In the genomic region with DNA sequence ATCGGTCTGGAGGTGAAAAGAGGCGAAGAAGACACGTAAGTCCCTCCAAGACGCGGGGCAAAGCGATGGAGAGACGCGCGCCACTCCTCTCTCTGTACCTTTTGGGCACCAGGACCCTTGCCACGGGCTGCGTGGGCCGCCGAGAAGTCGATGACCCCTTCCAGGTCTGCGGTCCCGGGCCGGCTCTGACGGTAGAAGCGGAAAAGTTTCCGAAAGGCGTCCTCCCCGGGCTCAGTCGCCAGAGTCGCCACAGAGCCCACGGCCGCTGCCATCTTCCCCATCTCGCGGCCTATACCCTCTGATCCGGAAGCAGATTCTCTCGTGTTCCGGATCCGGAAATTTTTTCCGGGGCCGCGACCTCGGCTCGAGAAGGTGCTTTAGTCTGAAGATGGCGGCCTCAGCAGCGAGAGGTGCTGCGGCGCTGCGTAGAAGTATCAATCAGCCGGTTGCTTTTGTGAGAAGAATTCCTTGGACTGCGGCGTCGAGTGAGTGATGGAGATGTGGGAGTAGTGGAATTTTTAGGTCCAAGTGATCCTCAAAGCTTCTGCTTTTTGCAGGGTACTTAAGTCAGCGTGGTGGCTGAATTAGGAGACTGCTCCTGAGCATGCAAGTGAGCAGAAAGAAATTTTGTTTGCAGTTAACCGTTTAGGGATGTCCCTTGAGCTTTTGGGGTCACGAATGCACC, we compare ENCODE assay signal across 1 cellular context.
TF ChIP-seq lines count a peak whose summit lies in the region.

A gene with protein sequence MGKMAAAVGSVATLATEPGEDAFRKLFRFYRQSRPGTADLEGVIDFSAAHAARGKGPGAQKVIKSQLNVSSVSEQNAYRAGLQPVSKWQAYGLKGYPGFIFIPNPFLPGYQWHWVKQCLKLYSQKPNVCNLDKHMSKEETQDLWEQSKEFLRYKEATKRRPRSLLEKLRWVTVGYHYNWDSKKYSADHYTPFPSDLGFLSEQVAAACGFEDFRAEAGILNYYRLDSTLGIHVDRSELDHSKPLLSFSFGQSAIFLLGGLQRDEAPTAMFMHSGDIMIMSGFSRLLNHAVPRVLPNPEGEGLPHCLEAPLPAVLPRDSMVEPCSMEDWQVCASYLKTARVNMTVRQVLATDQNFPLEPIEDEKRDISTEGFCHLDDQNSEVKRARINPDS (minus strand): TSS at position 300 of the 685 bp plus-strand sequence. CDS start 19 bp downstream, at position 281.
Gene SLIRP (plus strand): TSS at position 380 of the 685 bp plus-strand sequence. CDS start 9 bp downstream, at position 389.

TF ChIP-seq in HepG2, 621 proteins besides CTCF, POLR2A, EP300 and RAD21 (continued from another document and continues in another):
- peak; percentile 85 for TF ChIP-seq HBP1 (CRISPR knock-in tag; IDR thresholded peaks at IDR 0.05; ENCODE audit: low read depth)
- TF ChIP-seq KLF12 (CRISPR knock-in tag; IDR thresholded peaks at IDR 0.05; ENCODE audit: borderline replicate concordance): 0 out of 2 replicates have a peak, but pooled peaks have one; percentile 60
- peak; percentile 63; the same call in 1 of the 2 replicates for TF ChIP-seq HDAC2 (CRISPR knock-in tag; IDR thresholded peaks at IDR 0.05)
- TF ChIP-seq KDM3A (CRISPR knock-in tag; IDR thresholded peaks at IDR 0.05; ENCODE audit: low read depth): no peak
- peak; percentile 35; the same call in 1 of the 2 replicates for TF ChIP-seq ZNF331 (CRISPR knock-in tag; IDR thresholded peaks at IDR 0.05)
- TF ChIP-seq SYNCRIP (IDR thresholded peaks at IDR 0.05; ENCODE audit: insufficient read depth, low read depth, low read length): no peak
- TF ChIP-seq ZBTB25 (CRISPR knock-in tag; IDR thresholded peaks at IDR 0.05): peak; percentile 26; the same call in 1 of the 2 replicates
- peak; percentile 82; the same call in 1 of the 2 replicates for TF ChIP-seq ZNF232 (CRISPR knock-in tag; IDR thresholded peaks at IDR 0.05; ENCODE audit: borderline replicate concordance)
- no peak for TF ChIP-seq ZNF138 (CRISPR knock-in tag; IDR thresholded peaks at IDR 0.05; ENCODE audit: low read depth)
- no peak for TF ChIP-seq MZF1 (CRISPR knock-in tag; IDR thresholded peaks at IDR 0.05; ENCODE audit: borderline replicate concordance)
- TF ChIP-seq, protein P1, sequence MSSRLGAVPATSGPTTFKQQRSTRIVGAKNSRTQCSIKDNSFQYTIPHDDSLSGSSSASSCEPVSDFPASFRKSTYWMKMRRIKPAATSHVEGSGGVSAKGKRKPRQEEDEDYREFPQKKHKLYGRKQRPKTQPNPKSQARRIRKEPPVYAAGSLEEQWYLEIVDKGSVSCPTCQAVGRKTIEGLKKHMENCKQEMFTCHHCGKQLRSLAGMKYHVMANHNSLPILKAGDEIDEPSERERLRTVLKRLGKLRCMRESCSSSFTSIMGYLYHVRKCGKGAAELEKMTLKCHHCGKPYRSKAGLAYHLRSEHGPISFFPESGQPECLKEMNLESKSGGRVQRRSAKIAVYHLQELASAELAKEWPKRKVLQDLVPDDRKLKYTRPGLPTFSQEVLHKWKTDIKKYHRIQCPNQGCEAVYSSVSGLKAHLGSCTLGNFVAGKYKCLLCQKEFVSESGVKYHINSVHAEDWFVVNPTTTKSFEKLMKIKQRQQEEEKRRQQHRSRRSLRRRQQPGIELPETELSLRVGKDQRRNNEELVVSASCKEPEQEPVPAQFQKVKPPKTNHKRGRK (CRISPR knock-in tag; IDR thresholded peaks at IDR 0.05): no peak
- TF ChIP-seq, protein P2, sequence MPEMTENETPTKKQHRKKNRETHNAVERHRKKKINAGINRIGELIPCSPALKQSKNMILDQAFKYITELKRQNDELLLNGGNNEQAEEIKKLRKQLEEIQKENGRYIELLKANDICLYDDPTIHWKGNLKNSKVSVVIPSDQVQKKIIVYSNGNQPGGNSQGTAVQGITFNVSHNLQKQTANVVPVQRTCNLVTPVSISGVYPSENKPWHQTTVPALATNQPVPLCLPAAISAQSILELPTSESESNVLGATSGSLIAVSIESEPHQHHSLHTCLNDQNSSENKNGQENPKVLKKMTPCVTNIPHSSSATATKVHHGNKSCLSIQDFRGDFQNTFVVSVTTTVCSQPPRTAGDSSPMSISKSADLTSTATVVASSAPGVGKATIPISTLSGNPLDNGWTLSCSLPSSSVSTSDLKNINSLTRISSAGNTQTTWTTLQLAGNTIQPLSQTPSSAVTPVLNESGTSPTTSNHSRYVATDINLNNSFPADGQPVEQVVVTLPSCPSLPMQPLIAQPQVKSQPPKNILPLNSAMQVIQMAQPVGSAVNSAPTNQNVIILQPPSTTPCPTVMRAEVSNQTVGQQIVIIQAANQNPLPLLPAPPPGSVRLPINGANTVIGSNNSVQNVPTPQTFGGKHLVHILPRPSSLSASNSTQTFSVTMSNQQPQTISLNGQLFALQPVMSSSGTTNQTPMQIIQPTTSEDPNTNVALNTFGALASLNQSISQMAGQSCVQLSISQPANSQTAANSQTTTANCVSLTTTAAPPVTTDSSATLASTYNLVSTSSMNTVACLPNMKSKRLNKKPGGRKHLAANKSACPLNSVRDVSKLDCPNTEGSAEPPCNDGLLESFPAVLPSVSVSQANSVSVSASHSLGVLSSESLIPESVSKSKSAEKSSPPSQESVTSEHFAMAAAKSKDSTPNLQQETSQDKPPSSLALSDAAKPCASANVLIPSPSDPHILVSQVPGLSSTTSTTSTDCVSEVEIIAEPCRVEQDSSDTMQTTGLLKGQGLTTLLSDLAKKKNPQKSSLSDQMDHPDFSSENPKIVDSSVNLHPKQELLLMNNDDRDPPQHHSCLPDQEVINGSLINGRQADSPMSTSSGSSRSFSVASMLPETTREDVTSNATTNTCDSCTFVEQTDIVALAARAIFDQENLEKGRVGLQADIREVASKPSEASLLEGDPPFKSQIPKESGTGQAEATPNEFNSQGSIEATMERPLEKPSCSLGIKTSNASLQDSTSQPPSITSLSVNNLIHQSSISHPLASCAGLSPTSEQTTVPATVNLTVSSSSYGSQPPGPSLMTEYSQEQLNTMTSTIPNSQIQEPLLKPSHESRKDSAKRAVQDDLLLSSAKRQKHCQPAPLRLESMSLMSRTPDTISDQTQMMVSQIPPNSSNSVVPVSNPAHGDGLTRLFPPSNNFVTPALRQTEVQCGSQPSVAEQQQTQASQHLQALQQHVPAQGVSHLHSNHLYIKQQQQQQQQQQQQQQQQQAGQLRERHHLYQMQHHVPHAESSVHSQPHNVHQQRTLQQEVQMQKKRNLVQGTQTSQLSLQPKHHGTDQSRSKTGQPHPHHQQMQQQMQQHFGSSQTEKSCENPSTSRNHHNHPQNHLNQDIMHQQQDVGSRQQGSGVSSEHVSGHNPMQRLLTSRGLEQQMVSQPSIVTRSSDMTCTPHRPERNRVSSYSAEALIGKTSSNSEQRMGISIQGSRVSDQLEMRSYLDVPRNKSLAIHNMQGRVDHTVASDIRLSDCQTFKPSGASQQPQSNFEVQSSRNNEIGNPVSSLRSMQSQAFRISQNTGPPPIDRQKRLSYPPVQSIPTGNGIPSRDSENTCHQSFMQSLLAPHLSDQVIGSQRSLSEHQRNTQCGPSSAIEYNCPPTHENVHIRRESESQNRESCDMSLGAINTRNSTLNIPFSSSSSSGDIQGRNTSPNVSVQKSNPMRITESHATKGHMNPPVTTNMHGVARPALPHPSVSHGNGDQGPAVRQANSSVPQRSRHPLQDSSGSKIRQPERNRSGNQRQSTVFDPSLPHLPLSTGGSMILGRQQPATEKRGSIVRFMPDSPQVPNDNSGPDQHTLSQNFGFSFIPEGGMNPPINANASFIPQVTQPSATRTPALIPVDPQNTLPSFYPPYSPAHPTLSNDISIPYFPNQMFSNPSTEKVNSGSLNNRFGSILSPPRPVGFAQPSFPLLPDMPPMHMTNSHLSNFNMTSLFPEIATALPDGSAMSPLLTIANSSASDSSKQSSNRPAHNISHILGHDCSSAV (CRISPR knock-in tag; IDR thresholded peaks at IDR 0.05; ENCODE audit: borderline replicate concordance): no peak
- no peak for TF ChIP-seq ZNF441 (CRISPR knock-in tag; IDR thresholded peaks at IDR 0.05; ENCODE audit: borderline replicate concordance)
- no peak for TF ChIP-seq SP2 (CRISPR knock-in tag; IDR thresholded peaks at IDR 0.05)
- TF ChIP-seq BORCS8-MEF2B (CRISPR knock-in tag; IDR thresholded peaks at IDR 0.05): peak; percentile 75
- no peak for TF ChIP-seq SOX13 (IDR thresholded peaks at IDR 0.05)
- no peak for TF ChIP-seq SOX13 (CRISPR knock-in tag; conservative IDR thresholded peaks at IDR 0.05 in 1 of 2, IDR thresholded peaks at IDR 0.05 in 1 of 2)
- no peak for TF ChIP-seq SMC3 (IDR thresholded peaks at IDR 0.05; ENCODE audit: low read length)
- peak; percentile 72; the same call in 1 of the 2 replicates for TF ChIP-seq TOPORS (CRISPR knock-in tag; IDR thresholded peaks at IDR 0.05)
- peak; percentile 22; the same call in 1 of the 2 replicates for TF ChIP-seq FOSL2 (CRISPR knock-in tag; IDR thresholded peaks at IDR 0.05)
- peak; percentile 87 for TF ChIP-seq KDM2A (CRISPR knock-in tag; IDR thresholded peaks at IDR 0.05; ENCODE audit: borderline replicate concordance, low read depth)
- TF ChIP-seq GPN1 (CRISPR knock-in tag; IDR thresholded peaks at IDR 0.05; ENCODE audit: borderline replicate concordance): no peak
- no peak for TF ChIP-seq ATF5 (CRISPR knock-in tag; IDR thresholded peaks at IDR 0.05; ENCODE audit: low read depth)
- peak; percentile 21 for TF ChIP-seq ZNF772 (CRISPR knock-in tag; IDR thresholded peaks at IDR 0.05)
- TF ChIP-seq SOX5 (CRISPR knock-in tag; IDR thresholded peaks at IDR 0.05; ENCODE audit: borderline replicate concordance): peak; percentile 31; the same call in 1 of the 2 replicates
- TF ChIP-seq, protein P3, sequence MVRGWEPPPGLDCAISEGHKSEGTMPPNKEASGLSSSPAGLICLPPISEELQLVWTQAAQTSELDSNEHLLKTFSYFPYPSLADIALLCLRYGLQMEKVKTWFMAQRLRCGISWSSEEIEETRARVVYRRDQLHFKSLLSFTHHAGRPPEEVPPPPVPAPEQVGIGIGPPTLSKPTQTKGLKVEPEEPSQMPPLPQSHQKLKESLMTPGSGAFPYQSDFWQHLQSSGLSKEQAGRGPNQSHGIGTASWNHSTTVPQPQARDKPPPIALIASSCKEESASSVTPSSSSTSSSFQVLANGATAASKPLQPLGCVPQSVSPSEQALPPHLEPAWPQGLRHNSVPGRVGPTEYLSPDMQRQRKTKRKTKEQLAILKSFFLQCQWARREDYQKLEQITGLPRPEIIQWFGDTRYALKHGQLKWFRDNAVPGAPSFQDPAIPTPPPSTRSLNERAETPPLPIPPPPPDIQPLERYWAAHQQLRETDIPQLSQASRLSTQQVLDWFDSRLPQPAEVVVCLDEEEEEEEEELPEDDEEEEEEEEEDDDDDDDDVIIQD (CRISPR knock-in tag; IDR thresholded peaks at IDR 0.05; ENCODE audit: low read depth): peak; percentile 46; the same call in 1 of the 2 replicates
- TF ChIP-seq NFIB (CRISPR knock-in tag; IDR thresholded peaks at IDR 0.05; ENCODE audit: borderline replicate concordance): no peak
- peak; percentile 85 for TF ChIP-seq CREM (IDR thresholded peaks at IDR 0.05)
- no peak for TF ChIP-seq CREM (CRISPR knock-in tag; IDR thresholded peaks at IDR 0.05)
- TF ChIP-seq, protein P4, sequence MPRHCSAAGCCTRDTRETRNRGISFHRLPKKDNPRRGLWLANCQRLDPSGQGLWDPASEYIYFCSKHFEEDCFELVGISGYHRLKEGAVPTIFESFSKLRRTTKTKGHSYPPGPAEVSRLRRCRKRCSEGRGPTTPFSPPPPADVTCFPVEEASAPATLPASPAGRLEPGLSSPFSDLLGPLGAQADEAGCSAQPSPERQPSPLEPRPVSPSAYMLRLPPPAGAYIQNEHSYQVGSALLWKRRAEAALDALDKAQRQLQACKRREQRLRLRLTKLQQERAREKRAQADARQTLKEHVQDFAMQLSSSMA (CRISPR knock-in tag; IDR thresholded peaks at IDR 0.05): 0 out of 2 replicates have a peak, but pooled peaks have one; percentile 55
- TF ChIP-seq JARID2 (CRISPR knock-in tag; IDR thresholded peaks at IDR 0.05; ENCODE audit: insufficient replicate concordance): no peak
- TF ChIP-seq FIP1L1 (IDR thresholded peaks at IDR 0.05; ENCODE audit: borderline replicate concordance, insufficient read depth, low read depth, low read length): no peak
- TF ChIP-seq ZNF678 (CRISPR knock-in tag; IDR thresholded peaks at IDR 0.05): no peak
- TF ChIP-seq ZNF20 (CRISPR knock-in tag; IDR thresholded peaks at IDR 0.05): no peak
- TF ChIP-seq NR0B2 (CRISPR knock-in tag; IDR thresholded peaks at IDR 0.05): no peak
- TF ChIP-seq SAP130 (CRISPR knock-in tag; IDR thresholded peaks at IDR 0.05; ENCODE audit: low read depth): peak; percentile 94
- no peak for TF ChIP-seq RAD51 (IDR thresholded peaks at IDR 0.05; ENCODE audit: borderline replicate concordance)
- no peak for TF ChIP-seq ATF1 (CRISPR knock-in tag; IDR thresholded peaks at IDR 0.05)
- TF ChIP-seq U2AF2 (IDR thresholded peaks at IDR 0.05; ENCODE audit: low read depth, low read length): no peak
- TF ChIP-seq SIX4 (CRISPR knock-in tag; IDR thresholded peaks at IDR 0.05): no peak
- no peak for TF ChIP-seq TAF15 (IDR thresholded peaks at IDR 0.05; ENCODE audit: low read depth, low read length, poor library complexity, severe bottlenecking)
- TF ChIP-seq ATRX (CRISPR knock-in tag; IDR thresholded peaks at IDR 0.05; ENCODE audit: borderline replicate concordance): no peak
- TF ChIP-seq ZNF777 (CRISPR knock-in tag; IDR thresholded peaks at IDR 0.05): no peak; the same call in 1 of the 2 replicates
- TF ChIP-seq TMF1 (CRISPR knock-in tag; IDR thresholded peaks at IDR 0.05; ENCODE audit: low read depth): no peak
- no peak for TF ChIP-seq ZNF317 (CRISPR knock-in tag; IDR thresholded peaks at IDR 0.05)
- TF ChIP-seq CCDC6 (CRISPR knock-in tag; IDR thresholded peaks at IDR 0.05): no peak
